In genomic region chr4:31291238-31291637, GRCh38 we compare ENCODE assay signal across 12 cellular contexts.
A peak's percentile ranks its signal among the peaks of the same experiment; 100 is the strongest.
DNase-seq lines count a peak whose midpoint lies in the region; ATAC-seq, FAIRE-seq and TF ChIP-seq lines count a peak whose summit lies in the region.
"Had no signal": no experiment of that assay in that cellular context is flagged by ENCODE, and none has a peak within 500 bp of the region (broad histone marks: within the 10 kb centered on the region; RNA-seq: fewer than 3 reads in every experiment).

No MANE protein-coding gene starts in this region.

- H3K9ac ChIP-seq in NT2/D1 (ENCODE audit: insufficient read length, low read depth) (no peak overlapping the region), PC-3 (ENCODE audit: low read length) (no peak overlapping the region)

- DNase-seq in GM12891 (ENCODE audit: insufficient read length, low spot score) = no peak
- DNase-seq in NT2/D1 (ENCODE audit: low read depth, low spot score) = peak; percentile 39
- no peak for DNase-seq in GM12892 (ENCODE audit: insufficient read length)
- no peak for DNase-seq in NCI-H128 (lab: John Stamatoyannopoulos, UW; ENCODE audit: unreplicated experiment)
- DNase-seq in PC-3 = no peak
- DNase-seq in NCI-H345 (lab: John Stamatoyannopoulos, UW) = no peak
- DNase-seq: DND-41, KG1, SHP77, small intestine had no signal

- H3K9me3 ChIP-seq in NT2/D1 (ENCODE audit: insufficient read depth, low read length) (no peaks in the 10 kb centered on the region), PC-3 (ENCODE audit: low read length) (no peaks in the 10 kb centered on the region)

- no peak overlapping the region for H2AFZ ChIP-seq in PC-3 (ENCODE audit: low read length)

- no peaks in the 10 kb centered on the region for H3K4me1 ChIP-seq in NT2/D1 (ENCODE audit: insufficient read depth, insufficient read length)
- H3K4me1 ChIP-seq in PC-3 (ENCODE audit: insufficient read depth, low read length) = no peaks in the 10 kb centered on the region

- CTCF ChIA-PET in PC-3 (lab: Charles Lee) = no interaction called here

- no peaks in the 10 kb centered on the region for H3K36me3 ChIP-seq in NT2/D1 (ENCODE audit: insufficient read depth, insufficient read length, low read length)
- H3K36me3 ChIP-seq in PC-3 (ENCODE audit: low read depth, low read length) = no peaks in the 10 kb centered on the region

- H3K27me3 ChIP-seq in NT2/D1 (ENCODE audit: insufficient read depth, insufficient read length) (no peaks in the 10 kb centered on the region), PC-3 (ENCODE audit: low read length) (no peaks in the 10 kb centered on the region)

- H3K9me2 ChIP-seq in PC-3 (replicated peaks; ENCODE audit: low read length) = no peaks in the 10 kb centered on the region

- no peaks in the 10 kb centered on the region for H3F3A ChIP-seq in PC-3 (ENCODE audit: low read length, unreplicated experiment)

- no peak overlapping the region for H3K4me3 ChIP-seq in NT2/D1 (ENCODE audit: insufficient read length, low read depth)
- H3K4me3 ChIP-seq in PC-3 (ENCODE audit: low read length) = no peak overlapping the region

- ATAC-seq in GM21367 (IDR thresholded peaks at IDR 0.05; ENCODE audit: unreplicated experiment) (peak; percentile 85), HG03045 (IDR thresholded peaks at IDR 0.05; ENCODE audit: unreplicated experiment) (peak; percentile 55), PC-3 (no peak)

- TF ChIP-seq POLR2A in GM12891 (IDR thresholded peaks at IDR 0.05; ENCODE audit: low read depth, low read length) (no peak), GM12892 (IDR thresholded peaks at IDR 0.05; ENCODE audit: low read depth, low read length) (no peak)

- no peak overlapping the region for H3K27ac ChIP-seq in PC-3 (ENCODE audit: low read length)

- H3K4me2 ChIP-seq in PC-3 (ENCODE audit: low read length) = no peak overlapping the region

- peak; percentile 41 for FAIRE-seq in GM12891 (lab: Jason Lieb, UNC)
- no peak for FAIRE-seq in GM12892 (lab: Jason Lieb, UNC)

- POLR2A ChIA-PET in PC-3 (lab: Charles Lee; ENCODE audit: unreplicated experiment) = no interaction called here

- intact Hi-C loops in PC-3 (cut with micrococcal nuclease) = no loop called here

- BruUV-seq in PC-3 (replicated peaks; lab: Mats Ljungman, UMichigan) = no TSS peak

- TF ChIP-seq CTCF in PC-3 (conservative IDR thresholded peaks at IDR 0.05; ENCODE audit: low read depth, low read length) = no peak

- H4K20me1 ChIP-seq in PC-3 (ENCODE audit: low read length) = no peaks in the 10 kb centered on the region

- H3K79me2 ChIP-seq in PC-3 (ENCODE audit: low read length) = no peaks in the 10 kb centered on the region

TF ChIP-seq in GM12891, 5 proteins besides CTCF, POLR2A, EP300 and RAD21:
- TF ChIP-seq POU2F2 (IDR thresholded peaks at IDR 0.05; ENCODE audit: low read depth, low read length) (peak; percentile 16; the same call in 1 of the 2 replicates), POLR2AphosphoS5 (IDR thresholded peaks at IDR 0.05; ENCODE audit: low read depth, low read length) (no peak), TAF1 (IDR thresholded peaks at IDR 0.05; ENCODE audit: low read depth, low read length) (no peak), SPI1 (IDR thresholded peaks at IDR 0.05; ENCODE audit: low read depth, low read length) (peak; percentile 93), PAX5 (IDR thresholded peaks at IDR 0.05; ENCODE audit: insufficient read depth, low read length, severe bottlenecking) (no peak)
TF ChIP-seq in GM12891: peak in this region for 2.
